8 cellular contexts compared by ENCODE assay signal in genomic region chr20:45934587-45935415, GRCh38. TPM values are rescaled to one million over a fixed set of nuclear protein-coding genes. Genes with fewer than 3 reads are reported as not detected.
A peak's percentile ranks its signal among the peaks of the same experiment; 100 is the strongest.
DNase-seq lines count a peak whose midpoint lies in the region; ATAC-seq and TF ChIP-seq lines count a peak whose summit lies in the region.

PCIF1 (plus strand) TSS chr20:45934683; CDS start chr20:45939000, 4,317 bp downstream.

- DNase-seq in GM10266 (ENCODE audit: extremely low spot score) (peak; percentile 100), NCI-H1105 (lab: John Stamatoyannopoulos, UW) (peak; percentile 97), SKM-1 (lab: John Stamatoyannopoulos, UW; ENCODE audit: unreplicated experiment) (peak; percentile 91), globus pallidus (ENCODE audit: low spot score) (peak; percentile 99), omental fat pad (ENCODE audit: low spot score) (peak; percentile 94)
- DNase-seq in activated naive CD4-positive, alpha-beta T cell treated with anti-CD3 and anti-CD28 coated beads, Interleukin-2, amount 50 U/mL, for 72 hours (ENCODE audit: low spot score in 2 of 2), result peak; percentile 98

- H3K36me3 Mint-ChIP-seq in activated naive CD4-positive, alpha-beta T cell treated with anti-CD3 and anti-CD28 coated beads, Interleukin-2, amount 50 U/mL, for 72 hours, result peaks cover 5 to 24% of the 10 kb centered on the region in 2 donors

- H3K27ac Mint-ChIP-seq in activated naive CD4-positive, alpha-beta T cell treated with anti-CD3 and anti-CD28 coated beads, Interleukin-2, amount 50 U/mL, for 72 hours, result peak within 1 kb of the TSS; percentile 96 to 99

- H3K27ac ChIP-seq in temporal lobe (ENCODE audit: low read depth, low read length), result peak within 1 kb of the TSS; percentile 99

- TF ChIP-seq CTCF in GM10266 (IDR thresholded peaks at IDR 0.05; ENCODE audit: control insufficient read depth, insufficient read depth, low read depth, missing control alignments) (no peak), omental fat pad (IDR thresholded peaks at IDR 0.05) (no peak)

- no peaks in the 10 kb centered on the region for H3K9me3 Mint-ChIP-seq in activated naive CD4-positive, alpha-beta T cell treated with anti-CD3 and anti-CD28 coated beads, Interleukin-2, amount 50 U/mL, for 72 hours

- ATAC-seq in HG02642 (IDR thresholded peaks at IDR 0.05; ENCODE audit: poor library complexity, unreplicated experiment) (peak; percentile 81), omental fat pad (ENCODE audit: low FRiP score) (peak; percentile 95)
- ATAC-seq in activated naive CD4-positive, alpha-beta T cell treated with anti-CD3 and anti-CD28 coated beads, Interleukin-2, amount 50 U/mL, for 72 hours, result peak; percentile 81 to 86

RNA-seq across cellular contexts. Expression of gene PCIF1, which starts in this region (rescaled TPM):
- 10 to 100 TPM; 31.8 to 51.0 TPM for total RNA-seq in activated naive CD4-positive, alpha-beta T cell treated with anti-CD3 and anti-CD28 coated beads, Interleukin-2, amount 50 U/mL, for 72 hours
- 10 to 100 TPM; 18.8 to 36.9 (median 25.8) TPM for total RNA-seq in omental fat pad
- 14.5 TPM for total RNA-seq in temporal lobe

Comparison
In these comparisons a context has a peak if more than half of its experiments do, and no peak if none do; other contexts are left out.
1. Peak in every context shown above with its lines: DNase-seq, ATAC-seq and H3K27ac ChIP-seq.